ENCODE assay signal across 15 cellular contexts in genomic region chr6:159400806-159401205, GRCh38.
"Had no signal": no experiment of that assay in that cellular context is flagged by ENCODE, and none has a peak within 500 bp of the region (broad histone marks: within the 10 kb centered on the region; RNA-seq: fewer than 3 reads in every experiment).

No MANE protein-coding gene starts in this region.

- H3K36me3 Mint-ChIP-seq: naive thymus-derived CD4-positive, alpha-beta T cell; type B pancreatic cell had no signal

- H3K4me3 Mint-ChIP-seq: naive thymus-derived CD4-positive, alpha-beta T cell; type B pancreatic cell had no signal

- H3K27me3 Mint-ChIP-seq: type B pancreatic cell had no signal

- H3K4me2 ChIP-seq: smooth muscle cell had no signal

- H3K4me1 ChIP-seq: gastrocnemius medialis, right atrium auricular region had no signal

- H3K27me3 ChIP-seq: gastrocnemius medialis, right atrium auricular region had no signal

- H3K36me3 ChIP-seq: gastrocnemius medialis, right atrium auricular region had no signal

- FAIRE-seq: kidney, urothelium cell line had no signal

- H3K9me3 ChIP-seq: gastrocnemius medialis, right atrium auricular region had no signal

- H3K27ac Mint-ChIP-seq: naive thymus-derived CD4-positive, alpha-beta T cell; type B pancreatic cell had no signal

- H3K9me3 Mint-ChIP-seq: type B pancreatic cell had no signal

- H3K4me1 Mint-ChIP-seq: naive thymus-derived CD4-positive, alpha-beta T cell had no signal

- H3K27ac ChIP-seq: dorsolateral prefrontal cortex, gastrocnemius medialis, right atrium auricular region had no signal

- DNase-seq: cortex of kidney; dorsolateral prefrontal cortex; effector CD8-positive, alpha-beta T cell; gastrocnemius medialis; glutamatergic neuron; kidney; naive thymus-derived CD4-positive, alpha-beta T cell; posterior cingulate gyrus; stimulated activated CD4-positive, alpha-beta T cell treated with anti-CD3 and anti-CD28 coated beads, Interleukin-2, amount 100 ng/mL, for 48 hours; stimulated activated naive CD4-positive, alpha-beta T cell treated with Interleukin-2 at 50 U/mL for 16 hours had no signal

- ATAC-seq: esophagus mucosa; gastrocnemius medialis; naive thymus-derived CD4-positive, alpha-beta T cell had no signal

- H3K4me3 ChIP-seq: dorsolateral prefrontal cortex, gastrocnemius medialis, right atrium auricular region, smooth muscle cell had no signal
